2 cellular contexts compared by ENCODE assay signal in genomic region chr7:3346082-3346481, GRCh38.
TF ChIP-seq lines count a peak whose summit lies in the region.

No MANE protein-coding gene starts in this region.

TF ChIP-seq in GM23338, 12 proteins besides CTCF, POLR2A, EP300 and RAD21 (continued from another document):
- TF ChIP-seq REST (IDR thresholded peaks at IDR 0.05; ENCODE audit: unreplicated experiment) (no peak), ZNF114 (CRISPR knock-in tag; IDR thresholded peaks at IDR 0.05) (no peak), CREB1 (CRISPR knock-in tag; IDR thresholded peaks at IDR 0.05; ENCODE audit: low read depth) (no peak), ZNF331 (CRISPR knock-in tag; IDR thresholded peaks at IDR 0.05; ENCODE audit: low read depth) (no peak), EZH2phosphoT487 (IDR thresholded peaks at IDR 0.05; ENCODE audit: unreplicated experiment) (no peak), POLR2AphosphoS5 (IDR thresholded peaks at IDR 0.05; ENCODE audit: low read depth) (no peak), ETS1 (IDR thresholded peaks at IDR 0.05) (no peak), JUNB (IDR thresholded peaks at IDR 0.05; ENCODE audit: unreplicated experiment) (no peak)

TF ChIP-seq in WTC11, 78 proteins besides CTCF, POLR2A, EP300 and RAD21 (continued from another document):
- TF ChIP-seq ZSCAN18 (CRISPR knock-in tag; IDR thresholded peaks at IDR 0.05) (no peak), ZBTB43 (CRISPR knock-in tag; IDR thresholded peaks at IDR 0.05) (no peak), CBFB (CRISPR knock-in tag; IDR thresholded peaks at IDR 0.05; ENCODE audit: low read depth) (no peak), USF1 (CRISPR knock-in tag; IDR thresholded peaks at IDR 0.05) (no peak), ZNF317 (CRISPR knock-in tag; IDR thresholded peaks at IDR 0.05; ENCODE audit: borderline replicate concordance, low read depth) (no peak), ATF2 (CRISPR knock-in tag; IDR thresholded peaks at IDR 0.05; ENCODE audit: borderline replicate concordance, low read depth) (no peak), ZMAT4 (CRISPR knock-in tag; IDR thresholded peaks at IDR 0.05) (no peak), FOXK1 (CRISPR knock-in tag; IDR thresholded peaks at IDR 0.05) (no peak), E2F1 (CRISPR knock-in tag; IDR thresholded peaks at IDR 0.05) (no peak), HMGA2 (CRISPR knock-in tag; IDR thresholded peaks at IDR 0.05) (no peak), IRF1 (CRISPR knock-in tag; IDR thresholded peaks at IDR 0.05) (no peak), MXD4 (CRISPR knock-in tag; IDR thresholded peaks at IDR 0.05; ENCODE audit: borderline replicate concordance) (no peak), JUN (CRISPR knock-in tag; IDR thresholded peaks at IDR 0.05) (no peak), PRDM15 (CRISPR knock-in tag; IDR thresholded peaks at IDR 0.05) (no peak), NR2C2 (CRISPR knock-in tag; IDR thresholded peaks at IDR 0.05) (no peak), ELF4 (CRISPR knock-in tag; IDR thresholded peaks at IDR 0.05; ENCODE audit: low read depth) (no peak)
